In genomic region chr22:42091446-42091764, GRCh38 we compare ENCODE assay signal across 8 cellular contexts. TPM values are rescaled to one million over a fixed set of nuclear protein-coding genes. Genes with fewer than 3 reads are reported as not detected.
DNase-seq lines count a peak whose midpoint lies in the region; ATAC-seq and TF ChIP-seq lines count a peak whose summit lies in the region.

No MANE protein-coding gene starts in this region.

- H4K20me1 ChIP-seq in GM23248 (ENCODE audit: insufficient read depth) = no peaks in the 10 kb centered on the region; the same call in 1 of the 2 replicates

- H3K4me2 ChIP-seq in GM23248 (ENCODE audit: unreplicated experiment) (peak overlapping the region; percentile 90), skeletal muscle satellite cell (ENCODE audit: low read length) (peak overlapping the region; percentile 85)

- H3K79me2 ChIP-seq in GM23248 (ENCODE audit: insufficient read depth) = peaks cover 34% of the 10 kb centered on the region

- ATAC-seq in gastroesophageal sphincter (no peak), GM21723 (IDR thresholded peaks at IDR 0.05; ENCODE audit: unreplicated experiment) (no peak), HG03025 (IDR thresholded peaks at IDR 0.05; ENCODE audit: low FRiP score, unreplicated experiment) (no peak)

- no peaks in the 10 kb centered on the region for H3K27me3 ChIP-seq in GM23248 (replicated peaks; ENCODE audit: insufficient read depth)
- H3K27me3 ChIP-seq in gastroesophageal sphincter = no peaks in the 10 kb centered on the region
- no peaks in the 10 kb centered on the region for H3K27me3 ChIP-seq in skeletal muscle satellite cell (ENCODE audit: control insufficient read depth, insufficient read depth, low read length)

- 0 out of 2 replicates have a peak, but pooled peaks cover 3% of the 10 kb centered on the region for H3K4me1 ChIP-seq in GM23248 (ENCODE audit: insufficient read depth)
- peaks cover 0 to 50% (median 10%) of the 10 kb centered on the region in 3 donors for H3K4me1 ChIP-seq in gastroesophageal sphincter
- H3K4me1 ChIP-seq in skeletal muscle satellite cell (ENCODE audit: control insufficient read depth, insufficient read depth, low read length) = peaks cover 5% of the 10 kb centered on the region

- peak overlapping the region; percentile 97 for H3K9ac ChIP-seq in GM23248
- H3K9ac ChIP-seq in skeletal muscle satellite cell (ENCODE audit: low read depth, low read length) = peak overlapping the region; percentile 96

- no peak for TF ChIP-seq EP300 in gastroesophageal sphincter (IDR thresholded peaks at IDR 0.05)

- WGBS in GM23248 (ENCODE audit: low coverage in 1 of 2, low lambda C conversion rate in 2 of 2, missing lambda C conversion rate in 2 of 2), 2 experiments = 21 to 28% methylated on average over 7 of the region's 7 CpGs
- WGBS in gastroesophageal sphincter (ENCODE audit: low coverage in 1 of 2), 2 donors = 3 to 11% methylated on average over 3 to 5 of the region's 7 CpGs

- no peak for TF ChIP-seq POLR2A in gastroesophageal sphincter (IDR thresholded peaks at IDR 0.05)

- H3K4me3 ChIP-seq in GM23248 (peak overlapping the region; percentile 95), gastroesophageal sphincter (peak overlapping the region; percentile 71 to 91), skeletal muscle satellite cell (ENCODE audit: low read length) (peak overlapping the region; percentile 78)

- no peak for TF ChIP-seq CTCF in VCaP (conservative IDR thresholded peaks at IDR 0.05)
- no peak for TF ChIP-seq CTCF in gastroesophageal sphincter (IDR thresholded peaks at IDR 0.05)

- peaks cover 5% of the 10 kb centered on the region; the same call in 1 of the 2 replicates for H3K36me3 ChIP-seq in GM23248 (ENCODE audit: low read depth)
- H3K36me3 ChIP-seq in gastroesophageal sphincter = peaks cover 0 to 18% of the 10 kb centered on the region in 2 donors
- peaks cover 9% of the 10 kb centered on the region for H3K36me3 ChIP-seq in skeletal muscle satellite cell (ENCODE audit: insufficient read depth, low read length)

- DNase-seq in GM23248 (no peak), DMS 273 treated with DMSO at 0.1 percent for 48 hours (lab: John Stamatoyannopoulos, UW) (no peak), midbrain (lab: John Stamatoyannopoulos, UW) (no peak)

- H3K9me2 ChIP-seq in GM23248 (ENCODE audit: insufficient read depth) = no peaks in the 10 kb centered on the region

- H3F3A ChIP-seq in GM23248 (ENCODE audit: insufficient read depth) = 0 out of 2 replicates have a peak, but pooled peaks cover 12% of the 10 kb centered on the region

- in situ Hi-C loops in GM23248 (cut with MboI) = loop anchor here (10.0 kb wide), 1 partner anchor 343 kb away; the partner anchor contains the start of gene NFAM1

- H2AFZ ChIP-seq in GM23248 = peak overlapping the region; percentile 95

- no peaks in the 10 kb centered on the region for H3K9me3 ChIP-seq in GM23248 (ENCODE audit: low read depth)
- no peaks in the 10 kb centered on the region for H3K9me3 ChIP-seq in gastroesophageal sphincter
- peaks cover 6% of the 10 kb centered on the region for H3K9me3 ChIP-seq in skeletal muscle satellite cell (replicated peaks; ENCODE audit: low read length)

- H3K27ac ChIP-seq in GM23248 (peak overlapping the region; percentile 71), VCaP (peak overlapping the region; percentile 95), gastroesophageal sphincter (peak overlapping the region; percentile 73 to 99 (median 92))

RNA-seq across cellular contexts. Expression of gene NDUFA6, which starts 0.8 kb away (rescaled TPM):
- total RNA-seq in GM23248 (2014; rRNA removed; shearing (Covaris generic)) = 56.3 and 63.2 TPM in 2 replicates
- 180 TPM in 2 replicates for polyA plus RNA-seq in GM23248 (2016; fragmentation: Nextera tagmentation; extraction: Ambion mirVana)
- 100 to 1,000 TPM in 1 of 4 donors, 10 to 100 TPM in 3; 59.8 to 102 (median 89.9) TPM for total RNA-seq in gastroesophageal sphincter
- total RNA-seq in skeletal muscle satellite cell (2012; rRNA removed) = 61.6 and 64.1 TPM in 2 replicates

RNA-seq across cellular contexts. Expression of gene SMDT1, which starts 11.9 kb away (rescaled TPM):
- 3.5 and 4.7 TPM in 2 replicates for total RNA-seq in GM23248 (2014; rRNA removed; shearing (Covaris generic))
- 73.6 and 77.0 TPM in 2 replicates for polyA plus RNA-seq in GM23248 (2016; fragmentation: Nextera tagmentation; extraction: Ambion mirVana)
- total RNA-seq in gastroesophageal sphincter = 10 to 100 TPM in 3 of 4 donors, 1 to 10 TPM in 1; 8.6 to 22.4 (median 19.4) TPM
- total RNA-seq in skeletal muscle satellite cell (2012; rRNA removed) = 1.5 and 2.8 TPM in 2 replicates

RNA-seq across cellular contexts. Expression of gene PHETA2, which starts 17.4 kb away (rescaled TPM):
- 36.7 and 38.6 TPM in 2 replicates for total RNA-seq in GM23248 (2014; rRNA removed; shearing (Covaris generic))
- polyA plus RNA-seq in GM23248 (2016; fragmentation: Nextera tagmentation; extraction: Ambion mirVana) = 29.9 and 33.4 TPM in 2 replicates
- total RNA-seq in gastroesophageal sphincter = 10 to 100 TPM; 19.1 to 32.1 (median 21.1) TPM
- 3.3 and 5.9 TPM in 2 replicates for total RNA-seq in skeletal muscle satellite cell (2012; rRNA removed)

RNA-seq across cellular contexts. Expression of gene NAGA, which starts 20.8 kb away (rescaled TPM):
- total RNA-seq in GM23248 (2014; rRNA removed; shearing (Covaris generic)) = 40.4 and 41.0 TPM in 2 replicates
- polyA plus RNA-seq in GM23248 (2016; fragmentation: Nextera tagmentation; extraction: Ambion mirVana) = 25.9 and 26.4 TPM in 2 replicates
- total RNA-seq in gastroesophageal sphincter = 10 to 100 TPM; 21.9 to 35.0 (median 33.0) TPM
- 26.1 and 33.4 TPM in 2 replicates for total RNA-seq in skeletal muscle satellite cell (2012; rRNA removed)

RNA-seq across cellular contexts. Expression of gene CYP2D6, which starts 39.2 kb away (rescaled TPM):
- total RNA-seq in GM23248 (2014; rRNA removed; shearing (Covaris generic)) = 0.13 TPM in 1 of 2 replicates, not detected in the other
- 0.15 and 0.16 TPM in 2 replicates for polyA plus RNA-seq in GM23248 (2016; fragmentation: Nextera tagmentation; extraction: Ambion mirVana)
- total RNA-seq in gastroesophageal sphincter = 1 to 10 TPM in 1 of 4 donors, under 1 TPM in 2, not detected in 1; 0.23 to 2.3 (median 0.40) TPM
- total RNA-seq in skeletal muscle satellite cell (2012; rRNA removed) = 0.22 and 0.25 TPM in 2 replicates
